ENCODE assay signal across 13 cellular contexts in genomic region chr22:45587638-45588481, GRCh38.
DNase-seq lines count a peak whose midpoint lies in the region; ATAC-seq and TF ChIP-seq lines count a peak whose summit lies in the region.
"Had no signal": no experiment of that assay in that cellular context is flagged by ENCODE, and none has a peak within 500 bp of the region (broad histone marks: within the 10 kb centered on the region; RNA-seq: fewer than 3 reads in every experiment).

No MANE protein-coding gene starts in this region.

- POLR2A ChIA-PET in PC-3 (lab: Charles Lee; ENCODE audit: unreplicated experiment) (no interaction called here), MCF 10A (lab: Yijun Ruan, JAX) (no interaction called here)

- H3K27me3 Mint-ChIP-seq in MCF 10A (ENCODE audit: insufficient read depth, unreplicated experiment), result no peaks in the 10 kb centered on the region
- H3K27me3 Mint-ChIP-seq: CD4-positive, CD25-positive, alpha-beta regulatory T cell had no signal

- no peaks in the 10 kb centered on the region for H3F3A ChIP-seq in PC-3 (ENCODE audit: low read length, unreplicated experiment)

- H3K27ac ChIP-seq in PC-3 (ENCODE audit: low read length), result no peak overlapping the region
- no peak overlapping the region for H3K27ac ChIP-seq in parathyroid adenoma
- H3K27ac ChIP-seq: psoas muscle had no signal

- no peak overlapping the region for H3K9ac ChIP-seq in PC-3 (ENCODE audit: low read length)
- H3K9ac ChIP-seq in parathyroid adenoma, result no peak overlapping the region

- H3K4me1 ChIP-seq in PC-3 (ENCODE audit: insufficient read depth, low read length), result no peaks in the 10 kb centered on the region; the same call in 1 of the 2 replicates
- peaks cover 6% of the 10 kb centered on the region for H3K4me1 ChIP-seq in parathyroid adenoma
- H3K4me1 ChIP-seq: psoas muscle had no signal

- H3K27ac Mint-ChIP-seq in MCF 10A (ENCODE audit: low read depth, unreplicated experiment), result no peak overlapping the region
- H3K27ac Mint-ChIP-seq: activated naive CD4-positive, alpha-beta T cell treated with anti-CD3 and anti-CD28 coated beads, Interleukin-2, amount 50 U/mL, for 24 hours had no signal

- peaks cover 6% of the 10 kb centered on the region for H3K4me1 Mint-ChIP-seq in MCF 10A (ENCODE audit: insufficient read depth, unreplicated experiment)

- ATAC-seq in PC-3 (peak; percentile 27), GM18873 (IDR thresholded peaks at IDR 0.05; ENCODE audit: low FRiP score, unreplicated experiment) (no peak)
- ATAC-seq: psoas muscle had no signal

- H2AFZ ChIP-seq in PC-3 (ENCODE audit: low read length) (peak overlapping the region; percentile 32; the same call in 1 of the 2 replicates), parathyroid adenoma (no peak overlapping the region)

- no peaks in the 10 kb centered on the region for H3K9me2 ChIP-seq in PC-3 (replicated peaks; ENCODE audit: low read length)

- no peaks in the 10 kb centered on the region for H3K79me2 ChIP-seq in PC-3 (ENCODE audit: low read length)
- no peaks in the 10 kb centered on the region for H3K79me2 ChIP-seq in parathyroid adenoma

- H3K4me3 Mint-ChIP-seq in MCF 10A (ENCODE audit: unreplicated experiment), result no peak overlapping the region
- H3K4me3 Mint-ChIP-seq: activated naive CD4-positive, alpha-beta T cell treated with anti-CD3 and anti-CD28 coated beads, Interleukin-2, amount 50 U/mL, for 24 hours; CD4-positive, CD25-positive, alpha-beta regulatory T cell had no signal

- intact Hi-C loops in PC-3 (cut with micrococcal nuclease), result no loop called here
- intact Hi-C loops in MCF 10A (cut with micrococcal nuclease), result no loop called here

- BruUV-seq in PC-3 (replicated peaks; lab: Mats Ljungman, UMichigan), result no TSS peak
- no TSS peak for BruUV-seq in MCF 10A (replicated peaks; lab: Mats Ljungman, UMichigan)

- TF ChIP-seq CTCF in PC-3 (conservative IDR thresholded peaks at IDR 0.05; ENCODE audit: low read depth, low read length), result no peak
- TF ChIP-seq CTCF in fibroblast of mammary gland (conservative IDR thresholded peaks at IDR 0.05; ENCODE audit: control insufficient read depth, insufficient read depth, low read depth, low read length), result no peak
- no peak for TF ChIP-seq CTCF in parathyroid adenoma (IDR thresholded peaks at IDR 0.05)
- no peak for TF ChIP-seq CTCF in MCF 10A (IDR thresholded peaks at IDR 0.05; ENCODE audit: unreplicated experiment)

- H4K20me1 ChIP-seq in PC-3 (ENCODE audit: low read length), result no peaks in the 10 kb centered on the region

- DNase-seq in ELF-1 (ENCODE audit: low read depth, low spot score) (peak; percentile 49), PC-3 (peak; percentile 29), fibroblast of mammary gland (ENCODE audit: low read depth) (peak; percentile 62), MCF 10A (ENCODE audit: unreplicated experiment) (no peak), NCI-H1930 (lab: John Stamatoyannopoulos, UW) (no peak)
- DNase-seq in stimulated activated naive CD4-positive, alpha-beta T cell (lab: John Stamatoyannopoulos, UW), result no peak
- DNase-seq: caudate nucleus; CD4-positive, CD25-positive, alpha-beta regulatory T cell; NCI-H1417 treated with DMSO at 0.1 percent for 48 hours had no signal

- no peaks in the 10 kb centered on the region for H3K27me3 ChIP-seq in PC-3 (ENCODE audit: low read length)
- no peaks in the 10 kb centered on the region for H3K27me3 ChIP-seq in parathyroid adenoma (ENCODE audit: control insufficient read depth, insufficient read depth, low read length)

- CTCF ChIA-PET in PC-3 (lab: Charles Lee), result no interaction called here
- CTCF ChIA-PET in MCF 10A (lab: Yijun Ruan, JAX), result interaction anchor here (0.9 kb wide), 1 partner anchor 10 kb away, joined by 4 read pairs; no protein-coding TSS in a partner anchor

- H3K36me3 Mint-ChIP-seq in MCF 10A (ENCODE audit: insufficient read depth, unreplicated experiment), result peaks cover 14% of the 10 kb centered on the region
- H3K36me3 Mint-ChIP-seq: activated naive CD4-positive, alpha-beta T cell treated with anti-CD3 and anti-CD28 coated beads, Interleukin-2, amount 50 U/mL, for 24 hours; CD4-positive, CD25-positive, alpha-beta regulatory T cell had no signal

- no peaks in the 10 kb centered on the region for H3K9me3 Mint-ChIP-seq in MCF 10A (ENCODE audit: unreplicated experiment)
- H3K9me3 Mint-ChIP-seq: activated naive CD4-positive, alpha-beta T cell treated with anti-CD3 and anti-CD28 coated beads, Interleukin-2, amount 50 U/mL, for 24 hours had no signal

- H3K9me3 ChIP-seq in PC-3 (ENCODE audit: low read length), result no peaks in the 10 kb centered on the region
- no peaks in the 10 kb centered on the region for H3K9me3 ChIP-seq in parathyroid adenoma (ENCODE audit: control insufficient read depth, low read length)
- H3K9me3 ChIP-seq: psoas muscle had no signal

- H3K4me2 ChIP-seq in PC-3 (ENCODE audit: low read length) (no peak overlapping the region), parathyroid adenoma (ENCODE audit: low read length) (peak overlapping the region; percentile 28)

- H3K36me3 ChIP-seq in PC-3 (ENCODE audit: low read depth, low read length), result no peaks in the 10 kb centered on the region
- H3K36me3 ChIP-seq in parathyroid adenoma (ENCODE audit: control insufficient read depth, insufficient read depth, low read length), result no peaks in the 10 kb centered on the region

- H3K4me3 ChIP-seq in PC-3 (ENCODE audit: low read length) (no peak overlapping the region), fibroblast of mammary gland (ENCODE audit: control insufficient read depth, low read depth, low read length) (no peak overlapping the region), parathyroid adenoma (ENCODE audit: low read depth, low read length) (no peak overlapping the region)
- H3K4me3 ChIP-seq: psoas muscle had no signal

Comparison
In these comparisons a context has a peak if more than half of its experiments do, and no peak if none do; other contexts are left out.
1. DNase-seq: peak in ELF-1 (single experiment), PC-3 (single experiment) and fibroblast of mammary gland (single experiment); none in stimulated activated naive CD4-positive, alpha-beta T cell (0 of 6), MCF 10A (single experiment) and NCI-H1930 (0 of 2).